1 cellular context compared by ENCODE assay signal in genomic region chr16:47475786-47476185, GRCh38.
TF ChIP-seq lines count a peak whose summit lies in the region.

No MANE protein-coding gene starts in this region.

TF ChIP-seq in HepG2, 621 proteins besides CTCF, POLR2A, EP300 and RAD21 (continues in another document):
- TF ChIP-seq DPF2 (CRISPR knock-in tag; IDR thresholded peaks at IDR 0.05; ENCODE audit: borderline replicate concordance, low read depth) (0 out of 2 replicates have a peak, but pooled peaks have one; percentile 57), CEBPB (IDR thresholded peaks at IDR 0.05; ENCODE audit: borderline replicate concordance, low read depth, low read length) (peak; percentile 43; the same call in 1 of the 2 replicates), MAFF (IDR thresholded peaks at IDR 0.05; ENCODE audit: low read depth, low read length) (no peak), ZFP90 (CRISPR knock-in tag; IDR thresholded peaks at IDR 0.05; ENCODE audit: borderline replicate concordance) (no peak), FOXK1 (CRISPR knock-in tag; IDR thresholded peaks at IDR 0.05; ENCODE audit: borderline replicate concordance, low read depth) (peak; percentile 85), FOXO1 (CRISPR knock-in tag; IDR thresholded peaks at IDR 0.05) (peak; percentile 90), ARID3A (IDR thresholded peaks at IDR 0.05; ENCODE audit: low read depth, low read length) (peak; percentile 91), SOX5 (CRISPR knock-in tag; IDR thresholded peaks at IDR 0.05; ENCODE audit: borderline replicate concordance) (peak; percentile 84), NR2F1 (CRISPR knock-in tag; IDR thresholded peaks at IDR 0.05) (peak; percentile 61 to 83), GLI4 (CRISPR knock-in tag; IDR thresholded peaks at IDR 0.05; ENCODE audit: borderline replicate concordance) (no peak), NR2F2 (IDR thresholded peaks at IDR 0.05; ENCODE audit: borderline replicate concordance, low read depth) (peak; percentile 68), SOX6 (IDR thresholded peaks at IDR 0.05) (no peak), SOX6 (CRISPR knock-in tag; IDR thresholded peaks at IDR 0.05) (peak; percentile 72), ZNF713 (CRISPR knock-in tag; IDR thresholded peaks at IDR 0.05) (no peak), TFDP1 (CRISPR knock-in tag; IDR thresholded peaks at IDR 0.05; ENCODE audit: borderline replicate concordance) (no peak), ZNF670 (CRISPR knock-in tag; IDR thresholded peaks at IDR 0.05; ENCODE audit: borderline replicate concordance) (no peak), HNF1A (IDR thresholded peaks at IDR 0.05; ENCODE audit: low read depth) (0 out of 2 replicates have a peak, but pooled peaks have one; percentile 34), HNF1A (CRISPR knock-in tag; IDR thresholded peaks at IDR 0.05; ENCODE audit: borderline replicate concordance) (peak; percentile 28; the same call in 1 of the 2 replicates), BHLHE40 (IDR thresholded peaks at IDR 0.05; ENCODE audit: low read length) (peak; percentile 78), ZGPAT (CRISPR knock-in tag; IDR thresholded peaks at IDR 0.05) (peak; percentile 88), GATAD2A (CRISPR knock-in tag; IDR thresholded peaks at IDR 0.05) (peak; percentile 92), CHCHD3 (CRISPR knock-in tag; IDR thresholded peaks at IDR 0.05) (no peak), LCORL (IDR thresholded peaks at IDR 0.05) (0 out of 2 replicates have a peak, but pooled peaks have one; percentile 26), LCORL (CRISPR knock-in tag; IDR thresholded peaks at IDR 0.05) (peak; percentile 91), ZBTB43 (CRISPR knock-in tag; conservative IDR thresholded peaks at IDR 0.05) (peak; percentile 59; the same call in 1 of the 2 replicates), KMT2B (CRISPR knock-in tag; IDR thresholded peaks at IDR 0.05) (0 out of 2 replicates have a peak, but pooled peaks have one; percentile 47), ATF7 (IDR thresholded peaks at IDR 0.05) (no peak), ATF7 (CRISPR knock-in tag; IDR thresholded peaks at IDR 0.05) (0 out of 2 replicates have a peak, but pooled peaks have one; percentile 32), ZNF792 (CRISPR knock-in tag; IDR thresholded peaks at IDR 0.05) (peak; percentile 69; the same call in 1 of the 2 replicates), ZNF644 (CRISPR knock-in tag; IDR thresholded peaks at IDR 0.05; ENCODE audit: low read depth) (peak; percentile 77), NCOA2 (CRISPR knock-in tag; IDR thresholded peaks at IDR 0.05) (peak; percentile 93), THAP9 (CRISPR knock-in tag; IDR thresholded peaks at IDR 0.05; ENCODE audit: borderline replicate concordance) (no peak), MIER2 (CRISPR knock-in tag; IDR thresholded peaks at IDR 0.05) (0 out of 2 replicates have a peak, but pooled peaks have one; percentile 23), THAP11 (CRISPR knock-in tag; IDR thresholded peaks at IDR 0.05) (peak; percentile 25; the same call in 1 of the 2 replicates), RFX3 (CRISPR knock-in tag; IDR thresholded peaks at IDR 0.05) (peak; percentile 11; the same call in 1 of the 2 replicates), CSRNP2 (CRISPR knock-in tag; conservative IDR thresholded peaks at IDR 0.05; ENCODE audit: low read depth) (no peak), ARNTL (CRISPR knock-in tag; IDR thresholded peaks at IDR 0.05) (peak; percentile 92), ARID4A (CRISPR knock-in tag; IDR thresholded peaks at IDR 0.05; ENCODE audit: borderline replicate concordance) (peak; percentile 27; the same call in 1 of the 2 replicates), BCL3 (CRISPR knock-in tag; IDR thresholded peaks at IDR 0.05) (peak; percentile 47; the same call in 1 of the 2 replicates), RXRB (CRISPR knock-in tag; IDR thresholded peaks at IDR 0.05; ENCODE audit: borderline replicate concordance) (peak; percentile 92)
